Comparison of ENCODE assay signal across 22 cellular contexts in the genomic region with DNA sequence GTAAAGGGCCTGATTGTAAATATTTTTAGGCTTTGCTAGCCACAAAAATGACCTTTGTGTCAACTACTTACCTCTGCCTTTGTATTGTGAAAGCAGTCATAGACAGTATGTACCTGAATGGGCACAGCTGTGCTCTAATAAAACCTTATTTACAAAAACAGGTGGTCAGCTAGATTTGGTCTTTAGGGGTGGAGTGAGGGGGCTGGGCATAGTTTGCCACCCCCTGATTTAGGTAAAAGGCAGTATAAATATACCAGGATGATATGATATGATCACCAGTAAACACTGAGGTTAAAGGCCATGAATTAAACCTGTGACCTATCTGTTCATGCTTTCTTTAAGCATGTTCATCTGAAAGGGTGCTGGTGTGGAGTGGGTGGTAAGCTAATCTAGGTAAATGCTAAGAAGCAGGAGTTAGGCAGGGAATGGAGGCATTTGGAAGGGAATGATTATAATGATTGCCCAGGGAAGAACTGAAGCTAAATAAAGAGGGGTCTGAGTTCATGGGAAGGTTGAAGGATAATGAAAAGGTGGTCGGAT.
"Had no signal": no experiment of that assay in that cellular context is flagged by ENCODE, and none has a peak within 500 bp of the region (broad histone marks: within the 10 kb centered on the region; RNA-seq: fewer than 3 reads in every experiment).

No MANE protein-coding gene starts in this region.

- H3K4me1 ChIP-seq: body of pancreas, left lung, tibial nerve had no signal

- H3K27ac ChIP-seq: body of pancreas, cardiac muscle cell, left lung, tibial nerve had no signal

- H3K36me3 ChIP-seq: cardiac muscle cell, left lung, tibial nerve had no signal

- FAIRE-seq: endometrium, small intestine had no signal

- DNase-seq: activated CD4-positive, alpha-beta memory T cell treated with anti-CD3 and anti-CD28 coated beads, Interleukin-2, amount 10 ng/mL, durations not matched to agents 7 days and 5 days; activated CD4-positive, alpha-beta T cell treated with anti-CD3 and anti-CD28 coated beads, Interleukin-2, amount 10 ng/mL, durations not matched to agents 24 days and 14 days; activated effector memory CD4-positive, alpha-beta T cell treated with Interleukin-2 at 50 U/mL for 16 hours; activated naive CD4-positive, alpha-beta T cell treated with anti-CD3 and anti-CD28 coated beads for 36 hours; activated T-cell treated with anti-CD3 and anti-CD28 coated beads, Interleukin-2, amount 50 U/mL, for 72 hours; anterior cingulate cortex; body of pancreas; cortex of kidney; foreskin fibroblast; immature natural killer cell; left lung; naive B cell; posterior cingulate gyrus; small intestine; stimulated activated CD4-positive, alpha-beta T cell treated with anti-CD3 and anti-CD28 coated beads, Interleukin-2, amount 100 ng/mL, for 24 hours; stimulated activated naive CD8-positive, alpha-beta T cell treated with anti-CD3 and anti-CD28 coated beads, Interleukin-15, amount 100 ng/mL, for 72 hours had no signal

- H3K9me3 ChIP-seq: body of pancreas, left lung, tibial nerve had no signal

- H3K4me3 ChIP-seq: body of pancreas, cardiac muscle cell, left lung, lung, tibial nerve had no signal

- ATAC-seq: activated T-cell treated with anti-CD3 and anti-CD28 coated beads, Interleukin-2, amount 50 U/mL, for 72 hours; body of pancreas; left lung; sciatic nerve; stimulated activated effector memory CD8-positive, alpha-beta T cell treated with anti-CD3 and anti-CD28 coated beads, Interleukin-12 subunit alpha, Interleukin-12 subunit beta, amount 100 ng/mL, for 72 hours; stimulated activated naive CD8-positive, alpha-beta T cell treated with anti-CD3 and anti-CD28 coated beads, Interleukin-15, amount 100 ng/mL, for 72 hours had no signal

- H3K27me3 ChIP-seq: body of pancreas, cardiac muscle cell, left lung, tibial nerve had no signal
